23 cellular contexts compared by ENCODE assay signal in the genomic region with DNA sequence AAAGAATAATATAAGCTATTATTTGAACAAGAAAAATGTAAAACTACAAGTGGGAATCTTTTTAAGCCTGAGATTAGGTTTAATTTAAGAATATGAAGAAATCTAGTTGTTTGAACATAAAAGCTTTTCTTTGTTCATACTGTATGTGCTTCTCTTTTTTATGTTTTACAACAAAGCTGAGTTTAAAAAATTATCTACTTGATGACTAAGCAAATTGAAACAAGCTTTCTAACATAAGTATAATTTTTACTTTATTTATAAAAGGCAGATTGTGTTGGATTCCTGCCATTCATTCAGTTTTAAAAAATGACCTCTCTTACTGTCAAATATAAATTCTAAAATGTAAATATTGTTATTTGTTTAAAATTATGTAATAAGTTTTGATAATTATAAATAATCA.
"Had no signal": no experiment of that assay in that cellular context is flagged by ENCODE, and none has a peak within 500 bp of the region (broad histone marks: within the 10 kb centered on the region; RNA-seq: fewer than 3 reads in every experiment).

No MANE protein-coding gene starts in this region.

- H3K27me3 Mint-ChIP-seq: IgD-negative memory B cell had no signal

- DNase-seq: KBM-7, MV-4-11, NCI-H1048, NCI-H1105, NCI-H1417, NCI-H1436 treated with DMSO at 0.1 percent for 48 hours, NCI-H1694, NCI-H187 treated with DMSO at 0.1 percent for 48 hours, NCI-H2029 treated with DMSO at 0.1 percent for 48 hours, NCI-H2171 treated with DMSO at 0.1 percent for 48 hours, NCI-H2227 treated with DMSO at 0.1 percent for 48 hours, NCI-H446, NCI-H510A, NCI-H524 treated with DMSO at 0.1 percent for 48 hours, NCI-H69, NCI-H774, SHP77 treated with DMSO at 0.1 percent for 48 hours, SJCRH30, T-helper 1 cell had no signal

- ATAC-seq: Panc1, Right ventricle myocardium inferior, SK-N-SH treated with all-trans-retinoic acid at 6 μM for 48 hours had no signal

- H3K27ac ChIP-seq: SJCRH30 had no signal

- H3K36me3 Mint-ChIP-seq: IgD-negative memory B cell had no signal

- H3K4me3 Mint-ChIP-seq: IgD-negative memory B cell had no signal

- H3K36me3 ChIP-seq: SJCRH30 had no signal

- H3K27ac Mint-ChIP-seq: IgD-negative memory B cell had no signal

- H3K4me1 ChIP-seq: SJCRH30 had no signal

- H3K4me1 Mint-ChIP-seq: IgD-negative memory B cell had no signal

- H3K27me3 ChIP-seq: SJCRH30 had no signal

- H3K4me3 ChIP-seq: SJCRH30 had no signal

- H3K9me3 ChIP-seq: SJCRH30 had no signal
